Comparison of ENCODE assay signal across 10 cellular contexts in genomic region chr2:197454923-197455322, GRCh38. TPM values are rescaled to one million over a fixed set of nuclear protein-coding genes. Genes with fewer than 3 reads are reported as not detected.
DNase-seq lines count a peak whose midpoint lies in the region; ATAC-seq lines count a peak whose summit lies in the region.
"Had no signal": no experiment of that assay in that cellular context is flagged by ENCODE, and none has a peak within 500 bp of the region (broad histone marks: within the 10 kb centered on the region; RNA-seq: fewer than 3 reads in every experiment).

No MANE protein-coding gene starts in this region.

- peaks cover 7% of the 10 kb centered on the region for H3K36me3 Mint-ChIP-seq in activated CD4-positive, alpha-beta T cell treated with anti-CD3 and anti-CD28 coated beads for 36 hours (ENCODE audit: low read depth)
- H3K36me3 Mint-ChIP-seq in activated T-helper 17 cell treated with anti-CD3 and anti-CD28 coated beads, Interleukin-2, amount 50 U/mL, for 72 hours (ENCODE audit: low read depth), result peaks cover 47% of the 10 kb centered on the region

- POLR2A ChIA-PET in activated CD4-positive, alpha-beta T cell treated with anti-CD3 and anti-CD28 coated beads for 36 hours (lab: Charles Lee), result interaction anchor here (0.7 to 1.1 kb wide), 2 partner anchors 40 to 655 kb away, joined by 3 read pairs; no protein-coding TSS in a partner anchor

- H3K36me3 ChIP-seq in iPS-20b (ENCODE audit: insufficient read depth, low read depth, low read length), result peaks cover 2% of the 10 kb centered on the region

- H3K4me1 Mint-ChIP-seq in activated CD4-positive, alpha-beta T cell treated with anti-CD3 and anti-CD28 coated beads for 36 hours, result peaks cover 52% of the 10 kb centered on the region
- peaks cover 21% of the 10 kb centered on the region for H3K4me1 Mint-ChIP-seq in activated T-helper 17 cell treated with anti-CD3 and anti-CD28 coated beads, Interleukin-2, amount 50 U/mL, for 72 hours
- peaks cover 44% of the 10 kb centered on the region for H3K4me1 Mint-ChIP-seq in stimulated activated naive CD8-positive, alpha-beta T cell treated with anti-CD3 and anti-CD28 coated beads, Interleukin-15, amount 100 ng/mL, for 72 hours

- H3K4me3 ChIP-seq in iPS-20b (ENCODE audit: low read length), result peak overlapping the region; percentile 82

- intact Hi-C loops in activated CD4-positive, alpha-beta T cell treated with anti-CD3 and anti-CD28 coated beads for 36 hours (cut with DNase I, micrococcal nuclease), result loop anchor here in 1 of 2 experiments (5.0 kb wide), 1 partner anchor 252 kb away; the partner anchor contains the start of gene MARS2

- H3K4me3 Mint-ChIP-seq in activated CD4-positive, alpha-beta T cell treated with anti-CD3 and anti-CD28 coated beads for 36 hours, result peak overlapping the region; percentile 90
- H3K4me3 Mint-ChIP-seq in activated T-helper 17 cell treated with anti-CD3 and anti-CD28 coated beads, Interleukin-2, amount 50 U/mL, for 72 hours, result peak overlapping the region; percentile 99
- peak overlapping the region; percentile 98 to 99 for H3K4me3 Mint-ChIP-seq in stimulated activated naive CD8-positive, alpha-beta T cell treated with anti-CD3 and anti-CD28 coated beads, Interleukin-15, amount 100 ng/mL, for 72 hours

- H3K9me3 Mint-ChIP-seq in activated CD4-positive, alpha-beta T cell treated with anti-CD3 and anti-CD28 coated beads for 36 hours (ENCODE audit: low read depth), result no peaks in the 10 kb centered on the region
- no peaks in the 10 kb centered on the region for H3K9me3 Mint-ChIP-seq in activated T-helper 17 cell treated with anti-CD3 and anti-CD28 coated beads, Interleukin-2, amount 50 U/mL, for 72 hours
- no peaks in the 10 kb centered on the region for H3K9me3 Mint-ChIP-seq in stimulated activated naive CD8-positive, alpha-beta T cell treated with anti-CD3 and anti-CD28 coated beads, Interleukin-15, amount 100 ng/mL, for 72 hours

- H3K27me3 ChIP-seq in iPS-20b (ENCODE audit: insufficient read depth, low read length), result no peaks in the 10 kb centered on the region

- no peaks in the 10 kb centered on the region for H3K9me3 ChIP-seq in iPS-20b (ENCODE audit: insufficient read depth, low read depth, low read length)

- no peaks in the 10 kb centered on the region for H3K27me3 Mint-ChIP-seq in activated CD4-positive, alpha-beta T cell treated with anti-CD3 and anti-CD28 coated beads for 36 hours
- H3K27me3 Mint-ChIP-seq in activated T-helper 17 cell treated with anti-CD3 and anti-CD28 coated beads, Interleukin-2, amount 50 U/mL, for 72 hours, result no peaks in the 10 kb centered on the region
- no peaks in the 10 kb centered on the region for H3K27me3 Mint-ChIP-seq in stimulated activated naive CD8-positive, alpha-beta T cell treated with anti-CD3 and anti-CD28 coated beads, Interleukin-15, amount 100 ng/mL, for 72 hours

- no peak for DNase-seq in activated CD4-positive, alpha-beta T cell treated with anti-CD3 and anti-CD28 coated beads for 36 hours
- DNase-seq in activated CD4-positive, alpha-beta T cell treated with anti-CD3 and anti-CD28 coated beads, Interleukin-2, amount 50 U/mL, for 1 hour, result no peak
- no peak for DNase-seq in stimulated activated naive CD8-positive, alpha-beta T cell treated with anti-CD3 and anti-CD28 coated beads, Interleukin-15, amount 100 ng/mL, for 72 hours
- DNase-seq in NCI-H345 treated with DMSO at 0.1 percent for 48 hours (lab: John Stamatoyannopoulos, UW; ENCODE audit: unreplicated experiment) (no peak), SHP77 (lab: John Stamatoyannopoulos, UW) (no peak)
- DNase-seq: activated CD4-positive, alpha-beta T cell treated with anti-CD3 and anti-CD28 coated beads for 48 hours; MV-4-11 had no signal

- peak overlapping the region; percentile 96 for H3K27ac Mint-ChIP-seq in activated CD4-positive, alpha-beta T cell treated with anti-CD3 and anti-CD28 coated beads for 36 hours
- peak overlapping the region; percentile 100 for H3K27ac Mint-ChIP-seq in activated T-helper 17 cell treated with anti-CD3 and anti-CD28 coated beads, Interleukin-2, amount 50 U/mL, for 72 hours
- peak overlapping the region in 1 of 2 donors; percentile 52 for H3K27ac Mint-ChIP-seq in stimulated activated naive CD8-positive, alpha-beta T cell treated with anti-CD3 and anti-CD28 coated beads, Interleukin-15, amount 100 ng/mL, for 72 hours

- CTCF ChIA-PET in activated CD4-positive, alpha-beta T cell treated with anti-CD3 and anti-CD28 coated beads for 36 hours (lab: Charles Lee), result interaction anchor here (1.0 kb wide), 1 partner anchor 22 kb away, joined by 3 read pairs; no protein-coding TSS in a partner anchor

- peak overlapping the region; percentile 83; the same call in 1 of the 2 replicates for H3K9ac ChIP-seq in iPS-20b (ENCODE audit: low read depth, low read length)

- H3K4me1 ChIP-seq in iPS-20b (ENCODE audit: insufficient read depth, low read length), result peaks cover 8% of the 10 kb centered on the region

- no peak overlapping the region for H3K27ac ChIP-seq in iPS-20b (ENCODE audit: low read length)

- no peak for ATAC-seq in activated CD4-positive, alpha-beta T cell treated with anti-CD3 and anti-CD28 coated beads for 36 hours
- no peak for ATAC-seq in activated T-helper 17 cell treated with anti-CD3 and anti-CD28 coated beads, Interleukin-2, amount 50 U/mL, for 72 hours (replicated peaks)
- ATAC-seq in stimulated activated naive CD8-positive, alpha-beta T cell treated with anti-CD3 and anti-CD28 coated beads, Interleukin-15, amount 100 ng/mL, for 72 hours, result no peak
- no peak for ATAC-seq in GM19397 (IDR thresholded peaks at IDR 0.05; ENCODE audit: unreplicated experiment)

RNA-seq across cellular contexts. Expression of gene COQ10B, which starts 1.6 kb away (rescaled TPM):
- total RNA-seq in activated CD4-positive, alpha-beta T cell treated with anti-CD3 and anti-CD28 coated beads for 36 hours, result 10 to 100 TPM in 1 of 2 experiments, 1 to 10 TPM in 1; 9.7 to 13.3 TPM
- 10 to 100 TPM; 15.8 to 20.1 TPM for total RNA-seq in activated T-helper 17 cell treated with anti-CD3 and anti-CD28 coated beads, Interleukin-2, amount 50 U/mL, for 72 hours

RNA-seq across cellular contexts. Expression of gene SF3B1, which starts 20.1 kb away (rescaled TPM):
- total RNA-seq in activated CD4-positive, alpha-beta T cell treated with anti-CD3 and anti-CD28 coated beads for 36 hours, result 100 to 1,000 TPM; 262 to 277 TPM
- total RNA-seq in activated T-helper 17 cell treated with anti-CD3 and anti-CD28 coated beads, Interleukin-2, amount 50 U/mL, for 72 hours, result 100 to 1,000 TPM; 273 to 277 TPM

RNA-seq across cellular contexts. Expression of gene HSPD1, which starts 44.7 kb away (rescaled TPM):
- total RNA-seq in activated CD4-positive, alpha-beta T cell treated with anti-CD3 and anti-CD28 coated beads for 36 hours, result 1,000 to 10,000 TPM in 1 of 2 experiments, 100 to 1,000 TPM in 1; 872 to 1,138 TPM
- 100 to 1,000 TPM; 344 to 822 TPM for total RNA-seq in activated T-helper 17 cell treated with anti-CD3 and anti-CD28 coated beads, Interleukin-2, amount 50 U/mL, for 72 hours

RNA-seq across cellular contexts. Expression of gene HSPE1, which starts 45.3 kb away (rescaled TPM):
- total RNA-seq in activated CD4-positive, alpha-beta T cell treated with anti-CD3 and anti-CD28 coated beads for 36 hours, result 100 to 1,000 TPM; 250 to 356 TPM
- 100 to 1,000 TPM; 151 to 313 TPM for total RNA-seq in activated T-helper 17 cell treated with anti-CD3 and anti-CD28 coated beads, Interleukin-2, amount 50 U/mL, for 72 hours
